In the genomic region with DNA sequence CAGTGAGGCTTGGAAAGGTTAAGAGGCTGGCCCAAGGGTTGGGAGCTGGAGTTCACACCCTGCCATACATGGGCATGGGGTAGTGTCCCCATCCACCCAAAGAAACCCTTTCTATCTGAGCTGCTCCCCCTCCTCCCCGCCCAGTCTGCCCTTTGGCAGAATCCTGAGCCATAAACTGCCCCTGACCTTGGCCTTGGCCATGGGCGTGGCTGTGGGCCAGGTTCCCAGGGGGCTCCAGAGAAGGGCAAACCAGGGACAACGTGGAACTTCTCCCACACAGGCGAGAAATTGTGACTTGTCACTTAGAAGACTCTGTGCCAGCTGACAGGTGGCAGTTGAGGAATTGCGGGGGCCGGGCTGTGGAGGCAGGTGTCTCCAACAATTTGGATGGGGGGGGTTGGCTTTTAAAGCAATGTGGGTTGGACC, we compare ENCODE assay signal across 9 cellular contexts.
DNase-seq lines count a peak whose midpoint lies in the region; ATAC-seq lines count a peak whose summit lies in the region.
"Had no signal": no experiment of that assay in that cellular context is flagged by ENCODE, and none has a peak within 500 bp of the region (broad histone marks: within the 10 kb centered on the region; RNA-seq: fewer than 3 reads in every experiment).

No MANE protein-coding gene starts in this region.

- no peaks in the 10 kb centered on the region for H3K36me3 ChIP-seq in muscle layer of duodenum (ENCODE audit: control insufficient read depth in 1 of 2, insufficient read depth in 2 of 2, low read length in 2 of 2)

- no peaks in the 10 kb centered on the region for H3K27me3 ChIP-seq in muscle layer of duodenum (ENCODE audit: low read depth, low read length)

- no peak overlapping the region for H3K4me3 ChIP-seq in muscle layer of duodenum (ENCODE audit: low read depth in 1 of 2, low read length in 2 of 2)

- ATAC-seq in HG03175 (IDR thresholded peaks at IDR 0.05; ENCODE audit: unreplicated experiment) (no peak), HG03196 (IDR thresholded peaks at IDR 0.05; ENCODE audit: unreplicated experiment) (no peak), HG03097 (IDR thresholded peaks at IDR 0.05; ENCODE audit: low FRiP score, unreplicated experiment) (no peak)

- H3K27ac ChIP-seq in angular gyrus (ENCODE audit: low read depth, low read length) (peak overlapping the region; percentile 46), muscle layer of duodenum (ENCODE audit: low read length) (peak overlapping the region; percentile 31)

- no peaks in the 10 kb centered on the region for H3K9me3 ChIP-seq in muscle layer of duodenum (ENCODE audit: control insufficient read depth in 1 of 2, low read length in 2 of 2)

- peaks cover 4 to 5% of the 10 kb centered on the region in 2 donors for H3K4me1 ChIP-seq in muscle layer of duodenum (ENCODE audit: control insufficient read depth in 1 of 2, insufficient read depth in 2 of 2, low read length in 2 of 2)

- DNase-seq in stimulated activated CD4-positive, alpha-beta T cell treated with anti-CD3 and anti-CD28 coated beads, Interleukin-4, amount 100 ng/mL, for 4 hours = peak; percentile 25 to 45
- no peak for DNase-seq in stimulated activated CD4-positive, alpha-beta T cell treated with anti-CD3 and anti-CD28 coated beads, Interleukin-4, amount 100 ng/mL, for 24 hours
- no peak for DNase-seq in DMS79 treated with DMSO at 0.1 percent for 48 hours (lab: John Stamatoyannopoulos, UW)
- DNase-seq: HCEC 1CT had no signal

Comparison
In these comparisons a context has a peak if more than half of its experiments do, and no peak if none do; other contexts are left out.
1. DNase-seq: peak in stimulated activated CD4-positive, alpha-beta T cell treated with anti-CD3 and anti-CD28 coated beads, Interleukin-4, amount 100 ng/mL, for 4 hours (2 of 2); none in stimulated activated CD4-positive, alpha-beta T cell treated with anti-CD3 and anti-CD28 coated beads, Interleukin-4, amount 100 ng/mL, for 24 hours (single experiment) and DMS79 treated with DMSO at 0.1 percent for 48 hours (single experiment).